Comparison of ENCODE assay signal across 1 cellular context in the genomic region with DNA sequence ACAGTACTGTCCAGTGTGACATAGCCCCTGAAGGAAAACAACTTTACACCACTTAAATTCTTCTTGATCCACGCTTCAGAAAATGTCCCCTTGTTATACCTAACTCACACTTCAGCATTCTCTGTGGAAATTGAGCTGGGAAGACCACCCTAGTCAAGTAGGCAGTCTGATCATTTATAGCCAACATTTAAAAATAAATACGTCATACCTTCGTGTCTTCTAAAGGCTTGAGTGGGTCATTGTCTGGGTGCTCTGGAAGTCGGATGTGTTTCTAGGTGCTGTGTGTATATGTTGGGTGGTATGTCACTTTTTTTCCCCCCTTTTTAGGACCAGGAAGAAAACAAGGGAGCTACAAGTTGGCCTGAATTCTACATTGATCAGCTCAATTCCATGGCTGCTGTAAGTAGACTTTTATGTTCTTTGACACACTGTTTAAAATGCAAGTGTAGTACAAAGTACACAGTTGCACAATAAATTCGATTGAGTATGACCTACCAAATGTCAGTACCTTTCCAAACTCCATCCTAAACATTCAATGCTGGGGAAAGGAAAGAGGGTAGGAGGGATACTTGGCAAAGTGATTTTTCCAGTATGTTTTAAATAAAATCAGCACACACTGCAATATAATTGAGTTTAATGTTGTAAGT.
A peak's percentile ranks its signal among the peaks of the same experiment; 100 is the strongest.
TF ChIP-seq lines count a peak whose summit lies in the region.

No MANE protein-coding gene starts in this region.

TF ChIP-seq in HepG2, 621 proteins besides CTCF, POLR2A, EP300 and RAD21 (continued from another document and continues in another):
- TF ChIP-seq, protein P1, sequence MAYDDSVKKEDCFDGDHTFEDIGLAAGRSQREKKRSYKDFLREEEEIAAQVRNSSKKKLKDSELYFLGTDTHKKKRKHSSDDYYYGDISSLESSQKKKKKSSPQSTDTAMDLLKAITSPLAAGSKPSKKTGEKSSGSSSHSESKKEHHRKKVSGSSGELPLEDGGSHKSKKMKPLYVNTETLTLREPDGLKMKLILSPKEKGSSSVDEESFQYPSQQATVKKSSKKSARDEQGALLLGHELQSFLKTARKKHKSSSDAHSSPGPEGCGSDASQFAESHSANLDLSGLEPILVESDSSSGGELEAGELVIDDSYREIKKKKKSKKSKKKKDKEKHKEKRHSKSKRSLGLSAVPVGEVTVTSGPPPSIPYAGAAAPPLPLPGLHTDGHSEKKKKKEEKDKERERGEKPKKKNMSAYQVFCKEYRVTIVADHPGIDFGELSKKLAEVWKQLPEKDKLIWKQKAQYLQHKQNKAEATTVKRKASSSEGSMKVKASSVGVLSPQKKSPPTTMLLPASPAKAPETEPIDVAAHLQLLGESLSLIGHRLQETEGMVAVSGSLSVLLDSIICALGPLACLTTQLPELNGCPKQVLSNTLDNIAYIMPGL (CRISPR knock-in tag; IDR thresholded peaks at IDR 0.05; ENCODE audit: borderline replicate concordance in 1 of 2, low read depth in 1 of 2), result no peak; a peak in 1 of 4 replicates
- TF ChIP-seq CEBPG (CRISPR knock-in tag; IDR thresholded peaks at IDR 0.05), result peak; percentile 97
- TF ChIP-seq HMGA1 (CRISPR knock-in tag; conservative IDR thresholded peaks at IDR 0.05), result no peak
- TF ChIP-seq, protein P2, sequence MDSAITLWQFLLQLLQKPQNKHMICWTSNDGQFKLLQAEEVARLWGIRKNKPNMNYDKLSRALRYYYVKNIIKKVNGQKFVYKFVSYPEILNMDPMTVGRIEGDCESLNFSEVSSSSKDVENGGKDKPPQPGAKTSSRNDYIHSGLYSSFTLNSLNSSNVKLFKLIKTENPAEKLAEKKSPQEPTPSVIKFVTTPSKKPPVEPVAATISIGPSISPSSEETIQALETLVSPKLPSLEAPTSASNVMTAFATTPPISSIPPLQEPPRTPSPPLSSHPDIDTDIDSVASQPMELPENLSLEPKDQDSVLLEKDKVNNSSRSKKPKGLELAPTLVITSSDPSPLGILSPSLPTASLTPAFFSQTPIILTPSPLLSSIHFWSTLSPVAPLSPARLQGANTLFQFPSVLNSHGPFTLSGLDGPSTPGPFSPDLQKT (CRISPR knock-in tag; IDR thresholded peaks at IDR 0.05; ENCODE audit: borderline replicate concordance), result no peak
- TF ChIP-seq ZNF775 (CRISPR knock-in tag; IDR thresholded peaks at IDR 0.05; ENCODE audit: borderline replicate concordance), result no peak
- TF ChIP-seq GABPB1 (CRISPR knock-in tag; IDR thresholded peaks at IDR 0.05), result no peak
- 0 out of 2 replicates have a peak, but pooled peaks have one; percentile 73 for TF ChIP-seq ZKSCAN8 (CRISPR knock-in tag; IDR thresholded peaks at IDR 0.05; ENCODE audit: borderline replicate concordance)
- TF ChIP-seq THRA (CRISPR knock-in tag; IDR thresholded peaks at IDR 0.05; ENCODE audit: borderline replicate concordance), result no peak
- no peak for TF ChIP-seq ZFYVE20 (CRISPR knock-in tag; IDR thresholded peaks at IDR 0.05; ENCODE audit: borderline replicate concordance, low read depth)
- no peak for TF ChIP-seq GTF3A (CRISPR knock-in tag; conservative IDR thresholded peaks at IDR 0.05)
- TF ChIP-seq MXD4 (CRISPR knock-in tag; IDR thresholded peaks at IDR 0.05), result no peak
- TF ChIP-seq ZC3H4 (CRISPR knock-in tag; IDR thresholded peaks at IDR 0.05; ENCODE audit: borderline replicate concordance), result no peak
- TF ChIP-seq ZBED4 (CRISPR knock-in tag; IDR thresholded peaks at IDR 0.05; ENCODE audit: borderline replicate concordance), result no peak
- TF ChIP-seq ZNF7 (CRISPR knock-in tag; IDR thresholded peaks at IDR 0.05), result 0 out of 2 replicates have a peak, but pooled peaks have one; percentile 2
- TF ChIP-seq, protein P3, sequence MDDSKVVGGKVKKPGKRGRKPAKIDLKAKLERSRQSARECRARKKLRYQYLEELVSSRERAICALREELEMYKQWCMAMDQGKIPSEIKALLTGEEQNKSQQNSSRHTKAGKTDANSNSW (CRISPR knock-in tag; IDR thresholded peaks at IDR 0.05; ENCODE audit: borderline replicate concordance), result no peak
- TF ChIP-seq, protein P4, sequence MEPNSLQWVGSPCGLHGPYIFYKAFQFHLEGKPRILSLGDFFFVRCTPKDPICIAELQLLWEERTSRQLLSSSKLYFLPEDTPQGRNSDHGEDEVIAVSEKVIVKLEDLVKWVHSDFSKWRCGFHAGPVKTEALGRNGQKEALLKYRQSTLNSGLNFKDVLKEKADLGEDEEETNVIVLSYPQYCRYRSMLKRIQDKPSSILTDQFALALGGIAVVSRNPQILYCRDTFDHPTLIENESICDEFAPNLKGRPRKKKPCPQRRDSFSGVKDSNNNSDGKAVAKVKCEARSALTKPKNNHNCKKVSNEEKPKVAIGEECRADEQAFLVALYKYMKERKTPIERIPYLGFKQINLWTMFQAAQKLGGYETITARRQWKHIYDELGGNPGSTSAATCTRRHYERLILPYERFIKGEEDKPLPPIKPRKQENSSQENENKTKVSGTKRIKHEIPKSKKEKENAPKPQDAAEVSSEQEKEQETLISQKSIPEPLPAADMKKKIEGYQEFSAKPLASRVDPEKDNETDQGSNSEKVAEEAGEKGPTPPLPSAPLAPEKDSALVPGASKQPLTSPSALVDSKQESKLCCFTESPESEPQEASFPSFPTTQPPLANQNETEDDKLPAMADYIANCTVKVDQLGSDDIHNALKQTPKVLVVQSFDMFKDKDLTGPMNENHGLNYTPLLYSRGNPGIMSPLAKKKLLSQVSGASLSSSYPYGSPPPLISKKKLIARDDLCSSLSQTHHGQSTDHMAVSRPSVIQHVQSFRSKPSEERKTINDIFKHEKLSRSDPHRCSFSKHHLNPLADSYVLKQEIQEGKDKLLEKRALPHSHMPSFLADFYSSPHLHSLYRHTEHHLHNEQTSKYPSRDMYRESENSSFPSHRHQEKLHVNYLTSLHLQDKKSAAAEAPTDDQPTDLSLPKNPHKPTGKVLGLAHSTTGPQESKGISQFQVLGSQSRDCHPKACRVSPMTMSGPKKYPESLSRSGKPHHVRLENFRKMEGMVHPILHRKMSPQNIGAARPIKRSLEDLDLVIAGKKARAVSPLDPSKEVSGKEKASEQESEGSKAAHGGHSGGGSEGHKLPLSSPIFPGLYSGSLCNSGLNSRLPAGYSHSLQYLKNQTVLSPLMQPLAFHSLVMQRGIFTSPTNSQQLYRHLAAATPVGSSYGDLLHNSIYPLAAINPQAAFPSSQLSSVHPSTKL (CRISPR knock-in tag; IDR thresholded peaks at IDR 0.05), result peak; percentile 96
- peak; percentile 43 for TF ChIP-seq ZEB1 (IDR thresholded peaks at IDR 0.05; ENCODE audit: insufficient replicate concordance, low read depth)
- TF ChIP-seq RFX5 (IDR thresholded peaks at IDR 0.05; ENCODE audit: low read depth, low read length), result no peak
- TF ChIP-seq, protein P5, sequence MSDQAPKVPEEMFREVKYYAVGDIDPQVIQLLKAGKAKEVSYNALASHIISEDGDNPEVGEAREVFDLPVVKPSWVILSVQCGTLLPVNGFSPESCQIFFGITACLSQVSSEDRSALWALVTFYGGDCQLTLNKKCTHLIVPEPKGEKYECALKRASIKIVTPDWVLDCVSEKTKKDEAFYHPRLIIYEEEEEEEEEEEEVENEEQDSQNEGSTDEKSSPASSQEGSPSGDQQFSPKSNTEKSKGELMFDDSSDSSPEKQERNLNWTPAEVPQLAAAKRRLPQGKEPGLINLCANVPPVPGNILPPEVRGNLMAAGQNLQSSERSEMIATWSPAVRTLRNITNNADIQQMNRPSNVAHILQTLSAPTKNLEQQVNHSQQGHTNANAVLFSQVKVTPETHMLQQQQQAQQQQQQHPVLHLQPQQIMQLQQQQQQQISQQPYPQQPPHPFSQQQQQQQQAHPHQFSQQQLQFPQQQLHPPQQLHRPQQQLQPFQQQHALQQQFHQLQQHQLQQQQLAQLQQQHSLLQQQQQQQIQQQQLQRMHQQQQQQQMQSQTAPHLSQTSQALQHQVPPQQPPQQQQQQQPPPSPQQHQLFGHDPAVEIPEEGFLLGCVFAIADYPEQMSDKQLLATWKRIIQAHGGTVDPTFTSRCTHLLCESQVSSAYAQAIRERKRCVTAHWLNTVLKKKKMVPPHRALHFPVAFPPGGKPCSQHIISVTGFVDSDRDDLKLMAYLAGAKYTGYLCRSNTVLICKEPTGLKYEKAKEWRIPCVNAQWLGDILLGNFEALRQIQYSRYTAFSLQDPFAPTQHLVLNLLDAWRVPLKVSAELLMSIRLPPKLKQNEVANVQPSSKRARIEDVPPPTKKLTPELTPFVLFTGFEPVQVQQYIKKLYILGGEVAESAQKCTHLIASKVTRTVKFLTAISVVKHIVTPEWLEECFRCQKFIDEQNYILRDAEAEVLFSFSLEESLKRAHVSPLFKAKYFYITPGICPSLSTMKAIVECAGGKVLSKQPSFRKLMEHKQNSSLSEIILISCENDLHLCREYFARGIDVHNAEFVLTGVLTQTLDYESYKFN (CRISPR knock-in tag; conservative IDR thresholded peaks at IDR 0.05), result peak; percentile 93
- TF ChIP-seq, protein P6, sequence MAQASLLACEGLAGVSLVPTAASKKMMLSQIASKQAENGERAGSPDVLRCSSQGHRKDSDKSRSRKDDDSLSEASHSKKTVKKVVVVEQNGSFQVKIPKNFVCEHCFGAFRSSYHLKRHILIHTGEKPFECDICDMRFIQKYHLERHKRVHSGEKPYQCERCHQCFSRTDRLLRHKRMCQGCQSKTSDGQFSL (CRISPR knock-in tag; IDR thresholded peaks at IDR 0.05), result no peak
- TF ChIP-seq ATF2 (CRISPR knock-in tag; IDR thresholded peaks at IDR 0.05), result no peak
- no peak; the same call in 1 of the 2 replicates for TF ChIP-seq KMT2B (CRISPR knock-in tag; IDR thresholded peaks at IDR 0.05)
- TF ChIP-seq, protein P7, sequence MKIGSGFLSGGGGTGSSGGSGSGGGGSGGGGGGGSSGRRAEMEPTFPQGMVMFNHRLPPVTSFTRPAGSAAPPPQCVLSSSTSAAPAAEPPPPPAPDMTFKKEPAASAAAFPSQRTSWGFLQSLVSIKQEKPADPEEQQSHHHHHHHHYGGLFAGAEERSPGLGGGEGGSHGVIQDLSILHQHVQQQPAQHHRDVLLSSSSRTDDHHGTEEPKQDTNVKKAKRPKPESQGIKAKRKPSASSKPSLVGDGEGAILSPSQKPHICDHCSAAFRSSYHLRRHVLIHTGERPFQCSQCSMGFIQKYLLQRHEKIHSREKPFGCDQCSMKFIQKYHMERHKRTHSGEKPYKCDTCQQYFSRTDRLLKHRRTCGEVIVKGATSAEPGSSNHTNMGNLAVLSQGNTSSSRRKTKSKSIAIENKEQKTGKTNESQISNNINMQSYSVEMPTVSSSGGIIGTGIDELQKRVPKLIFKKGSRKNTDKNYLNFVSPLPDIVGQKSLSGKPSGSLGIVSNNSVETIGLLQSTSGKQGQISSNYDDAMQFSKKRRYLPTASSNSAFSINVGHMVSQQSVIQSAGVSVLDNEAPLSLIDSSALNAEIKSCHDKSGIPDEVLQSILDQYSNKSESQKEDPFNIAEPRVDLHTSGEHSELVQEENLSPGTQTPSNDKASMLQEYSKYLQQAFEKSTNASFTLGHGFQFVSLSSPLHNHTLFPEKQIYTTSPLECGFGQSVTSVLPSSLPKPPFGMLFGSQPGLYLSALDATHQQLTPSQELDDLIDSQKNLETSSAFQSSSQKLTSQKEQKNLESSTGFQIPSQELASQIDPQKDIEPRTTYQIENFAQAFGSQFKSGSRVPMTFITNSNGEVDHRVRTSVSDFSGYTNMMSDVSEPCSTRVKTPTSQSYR (CRISPR knock-in tag; IDR thresholded peaks at IDR 0.05; ENCODE audit: borderline replicate concordance), result no peak
- no peak for TF ChIP-seq ZNF607 (CRISPR knock-in tag; IDR thresholded peaks at IDR 0.05; ENCODE audit: borderline replicate concordance)
- TF ChIP-seq KAT7 (CRISPR knock-in tag; IDR thresholded peaks at IDR 0.05; ENCODE audit: borderline replicate concordance), result no peak
